Comparison of ENCODE assay signal across 2 cellular contexts in the genomic region with DNA sequence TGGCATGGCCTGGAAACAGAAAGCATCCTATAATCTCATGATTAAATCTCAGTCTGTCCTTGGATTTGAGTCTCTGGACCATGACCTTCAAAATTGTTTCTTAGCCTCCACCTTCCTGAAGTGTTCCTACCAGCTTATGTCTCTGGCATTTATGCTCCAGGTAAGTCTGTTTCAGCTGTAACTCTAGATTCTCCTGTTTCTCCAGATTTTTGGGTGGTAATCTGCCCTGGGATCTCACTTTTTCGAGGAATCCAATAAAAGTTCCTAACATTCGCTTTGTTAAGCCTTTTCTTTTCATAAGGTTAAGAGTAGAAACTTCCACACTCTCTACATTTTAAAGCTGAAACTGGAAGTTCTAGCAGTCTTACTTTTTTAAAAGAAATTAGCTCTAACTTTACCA.
TF ChIP-seq lines count a peak whose summit lies in the region.

No MANE protein-coding gene starts in this region.

TF ChIP-seq in GM23338, 12 proteins besides CTCF, POLR2A, EP300 and RAD21:
- TF ChIP-seq, protein P1, sequence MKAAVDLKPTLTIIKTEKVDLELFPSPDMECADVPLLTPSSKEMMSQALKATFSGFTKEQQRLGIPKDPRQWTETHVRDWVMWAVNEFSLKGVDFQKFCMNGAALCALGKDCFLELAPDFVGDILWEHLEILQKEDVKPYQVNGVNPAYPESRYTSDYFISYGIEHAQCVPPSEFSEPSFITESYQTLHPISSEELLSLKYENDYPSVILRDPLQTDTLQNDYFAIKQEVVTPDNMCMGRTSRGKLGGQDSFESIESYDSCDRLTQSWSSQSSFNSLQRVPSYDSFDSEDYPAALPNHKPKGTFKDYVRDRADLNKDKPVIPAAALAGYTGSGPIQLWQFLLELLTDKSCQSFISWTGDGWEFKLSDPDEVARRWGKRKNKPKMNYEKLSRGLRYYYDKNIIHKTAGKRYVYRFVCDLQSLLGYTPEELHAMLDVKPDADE (IDR thresholded peaks at IDR 0.05) = no peak
- TF ChIP-seq, protein P2, sequence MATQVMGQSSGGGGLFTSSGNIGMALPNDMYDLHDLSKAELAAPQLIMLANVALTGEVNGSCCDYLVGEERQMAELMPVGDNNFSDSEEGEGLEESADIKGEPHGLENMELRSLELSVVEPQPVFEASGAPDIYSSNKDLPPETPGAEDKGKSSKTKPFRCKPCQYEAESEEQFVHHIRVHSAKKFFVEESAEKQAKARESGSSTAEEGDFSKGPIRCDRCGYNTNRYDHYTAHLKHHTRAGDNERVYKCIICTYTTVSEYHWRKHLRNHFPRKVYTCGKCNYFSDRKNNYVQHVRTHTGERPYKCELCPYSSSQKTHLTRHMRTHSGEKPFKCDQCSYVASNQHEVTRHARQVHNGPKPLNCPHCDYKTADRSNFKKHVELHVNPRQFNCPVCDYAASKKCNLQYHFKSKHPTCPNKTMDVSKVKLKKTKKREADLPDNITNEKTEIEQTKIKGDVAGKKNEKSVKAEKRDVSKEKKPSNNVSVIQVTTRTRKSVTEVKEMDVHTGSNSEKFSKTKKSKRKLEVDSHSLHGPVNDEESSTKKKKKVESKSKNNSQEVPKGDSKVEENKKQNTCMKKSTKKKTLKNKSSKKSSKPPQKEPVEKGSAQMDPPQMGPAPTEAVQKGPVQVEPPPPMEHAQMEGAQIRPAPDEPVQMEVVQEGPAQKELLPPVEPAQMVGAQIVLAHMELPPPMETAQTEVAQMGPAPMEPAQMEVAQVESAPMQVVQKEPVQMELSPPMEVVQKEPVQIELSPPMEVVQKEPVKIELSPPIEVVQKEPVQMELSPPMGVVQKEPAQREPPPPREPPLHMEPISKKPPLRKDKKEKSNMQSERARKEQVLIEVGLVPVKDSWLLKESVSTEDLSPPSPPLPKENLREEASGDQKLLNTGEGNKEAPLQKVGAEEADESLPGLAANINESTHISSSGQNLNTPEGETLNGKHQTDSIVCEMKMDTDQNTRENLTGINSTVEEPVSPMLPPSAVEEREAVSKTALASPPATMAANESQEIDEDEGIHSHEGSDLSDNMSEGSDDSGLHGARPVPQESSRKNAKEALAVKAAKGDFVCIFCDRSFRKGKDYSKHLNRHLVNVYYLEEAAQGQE (IDR thresholded peaks at IDR 0.05; ENCODE audit: unreplicated experiment) = no peak

TF ChIP-seq in H1, 55 proteins besides CTCF, POLR2A, EP300 and RAD21:
- TF ChIP-seq SIN3A (conservative IDR thresholded peaks at IDR 0.05 in 1 of 2, IDR thresholded peaks at IDR 0.05 in 1 of 2; ENCODE audit: low read depth in 1 of 2, low read length in 2 of 2) = no peak
- no peak for TF ChIP-seq PHF8 (conservative IDR thresholded peaks at IDR 0.05; ENCODE audit: low read depth, low read length)
- TF ChIP-seq, protein P3, sequence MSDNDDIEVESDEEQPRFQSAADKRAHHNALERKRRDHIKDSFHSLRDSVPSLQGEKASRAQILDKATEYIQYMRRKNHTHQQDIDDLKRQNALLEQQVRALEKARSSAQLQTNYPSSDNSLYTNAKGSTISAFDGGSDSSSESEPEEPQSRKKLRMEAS (IDR thresholded peaks at IDR 0.05) = no peak
- no peak for TF ChIP-seq CHD2 (IDR thresholded peaks at IDR 0.05; ENCODE audit: low read length)
- TF ChIP-seq, protein P4, sequence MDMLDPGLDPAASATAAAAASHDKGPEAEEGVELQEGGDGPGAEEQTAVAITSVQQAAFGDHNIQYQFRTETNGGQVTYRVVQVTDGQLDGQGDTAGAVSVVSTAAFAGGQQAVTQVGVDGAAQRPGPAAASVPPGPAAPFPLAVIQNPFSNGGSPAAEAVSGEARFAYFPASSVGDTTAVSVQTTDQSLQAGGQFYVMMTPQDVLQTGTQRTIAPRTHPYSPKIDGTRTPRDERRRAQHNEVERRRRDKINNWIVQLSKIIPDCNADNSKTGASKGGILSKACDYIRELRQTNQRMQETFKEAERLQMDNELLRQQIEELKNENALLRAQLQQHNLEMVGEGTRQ (IDR thresholded peaks at IDR 0.05; ENCODE audit: low read length) = no peak
- no peak for TF ChIP-seq HDAC6 (IDR thresholded peaks at IDR 0.05; ENCODE audit: low read depth, low read length)
- TF ChIP-seq, protein P5, sequence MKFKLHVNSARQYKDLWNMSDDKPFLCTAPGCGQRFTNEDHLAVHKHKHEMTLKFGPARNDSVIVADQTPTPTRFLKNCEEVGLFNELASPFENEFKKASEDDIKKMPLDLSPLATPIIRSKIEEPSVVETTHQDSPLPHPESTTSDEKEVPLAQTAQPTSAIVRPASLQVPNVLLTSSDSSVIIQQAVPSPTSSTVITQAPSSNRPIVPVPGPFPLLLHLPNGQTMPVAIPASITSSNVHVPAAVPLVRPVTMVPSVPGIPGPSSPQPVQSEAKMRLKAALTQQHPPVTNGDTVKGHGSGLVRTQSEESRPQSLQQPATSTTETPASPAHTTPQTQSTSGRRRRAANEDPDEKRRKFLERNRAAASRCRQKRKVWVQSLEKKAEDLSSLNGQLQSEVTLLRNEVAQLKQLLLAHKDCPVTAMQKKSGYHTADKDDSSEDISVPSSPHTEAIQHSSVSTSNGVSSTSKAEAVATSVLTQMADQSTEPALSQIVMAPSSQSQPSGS (IDR thresholded peaks at IDR 0.05; ENCODE audit: low read length) = no peak
- no peak for TF ChIP-seq SRF (IDR thresholded peaks at IDR 0.05; ENCODE audit: low read depth, low read length)
- TF ChIP-seq NANOG (IDR thresholded peaks at IDR 0.05; ENCODE audit: insufficient read depth, low read depth, low read length, poor library complexity, severe bottlenecking) = no peak
- TF ChIP-seq HDAC2 (IDR thresholded peaks at IDR 0.05; ENCODE audit: borderline replicate concordance in 1 of 2, low read depth in 2 of 2, low read length in 2 of 2) = no peak
- TF ChIP-seq, protein P6, sequence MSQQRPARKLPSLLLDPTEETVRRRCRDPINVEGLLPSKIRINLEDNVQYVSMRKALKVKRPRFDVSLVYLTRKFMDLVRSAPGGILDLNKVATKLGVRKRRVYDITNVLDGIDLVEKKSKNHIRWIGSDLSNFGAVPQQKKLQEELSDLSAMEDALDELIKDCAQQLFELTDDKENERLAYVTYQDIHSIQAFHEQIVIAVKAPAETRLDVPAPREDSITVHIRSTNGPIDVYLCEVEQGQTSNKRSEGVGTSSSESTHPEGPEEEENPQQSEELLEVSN (IDR thresholded peaks at IDR 0.05) = no peak
- no peak for TF ChIP-seq RFX5 (IDR thresholded peaks at IDR 0.05; ENCODE audit: borderline replicate concordance, low read depth, low read length)
- TF ChIP-seq GABPA (IDR thresholded peaks at IDR 0.05; ENCODE audit: borderline replicate concordance, insufficient read depth, low read length) = no peak
- no peak for TF ChIP-seq TBP (IDR thresholded peaks at IDR 0.05; ENCODE audit: low read depth, low read length)
- TF ChIP-seq YY1 (IDR thresholded peaks at IDR 0.05; ENCODE audit: low read depth, low read length) = no peak
- no peak for TF ChIP-seq TCF12 (IDR thresholded peaks at IDR 0.05; ENCODE audit: low read depth, low read length)
- TF ChIP-seq CTBP2 (IDR thresholded peaks at IDR 0.05; ENCODE audit: borderline replicate concordance, insufficient read depth, insufficient read length, low read length) = no peak
